ENCODE assay signal across 16 cellular contexts in the genomic region with DNA sequence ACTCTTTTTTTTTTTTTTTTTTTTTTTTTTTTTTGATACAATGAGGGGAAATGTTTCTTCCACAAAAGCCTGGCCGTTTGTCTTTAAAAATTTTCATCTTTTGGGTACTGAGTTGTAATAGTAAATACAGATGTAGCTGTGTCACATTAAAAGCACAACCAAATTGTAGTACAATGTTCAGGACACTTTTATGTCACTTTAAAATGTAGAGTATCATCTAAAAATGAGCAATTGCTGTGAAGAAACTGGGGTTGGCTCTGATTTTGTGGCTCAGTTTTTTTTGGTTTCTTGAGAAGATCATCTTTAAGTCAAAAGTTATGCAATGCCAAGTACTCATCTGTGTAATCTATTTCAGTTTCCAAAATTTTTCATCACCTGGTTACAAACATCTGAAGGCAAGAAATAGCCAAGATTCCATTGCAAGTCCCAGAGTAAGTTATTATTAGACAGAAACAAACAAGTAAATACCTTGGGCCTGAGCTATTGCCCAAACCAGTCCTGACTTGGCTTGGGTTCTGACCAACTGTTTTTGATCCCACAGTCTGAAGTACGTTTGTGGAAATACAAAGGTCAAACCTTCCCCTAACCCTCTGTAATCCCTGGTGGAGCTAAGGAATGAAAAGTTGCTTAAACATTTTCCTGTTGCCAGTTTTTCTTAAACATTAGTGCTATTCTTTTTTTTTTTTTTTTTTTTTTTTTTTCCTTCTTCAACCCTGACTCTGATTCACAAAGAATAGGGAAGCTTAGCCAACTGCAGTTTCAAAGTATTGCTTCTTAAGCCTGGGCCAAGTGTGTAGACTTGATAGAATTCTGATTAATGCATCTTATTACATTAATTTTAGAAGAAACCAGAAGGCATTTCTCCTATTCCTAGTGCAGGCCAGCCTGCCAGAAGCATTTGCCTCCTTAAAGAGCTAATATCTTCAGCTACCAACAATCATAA.
DNase-seq lines count a peak whose midpoint lies in the region; ATAC-seq and TF ChIP-seq lines count a peak whose summit lies in the region.
"Had no signal": no experiment of that assay in that cellular context is flagged by ENCODE, and none has a peak within 500 bp of the region (broad histone marks: within the 10 kb centered on the region; RNA-seq: fewer than 3 reads in every experiment).

No MANE protein-coding gene starts in this region.

- H3K36me3 ChIP-seq in body of pancreas (replicated peaks in 1 of 2; ENCODE audit: insufficient read depth in 1 of 2, low read depth in 2 of 2) (no peaks in the 10 kb centered on the region), subcutaneous abdominal adipose tissue (ENCODE audit: control insufficient read depth in 5 of 5, insufficient read depth in 5 of 5, low read length in 5 of 5) (no peaks in the 10 kb centered on the region)
- H3K36me3 ChIP-seq: cardiac muscle cell had no signal

- no peaks in the 10 kb centered on the region for H3K27me3 ChIP-seq in body of pancreas
- H3K27me3 ChIP-seq in subcutaneous abdominal adipose tissue (ENCODE audit: control insufficient read depth in 5 of 5, insufficient read depth in 4 of 5, low read length in 5 of 5), result no peaks in the 10 kb centered on the region
- H3K27me3 ChIP-seq: cardiac muscle cell had no signal

- H3K27ac ChIP-seq in body of pancreas (peak overlapping the region in 1 of 4 donors; percentile 27), subcutaneous abdominal adipose tissue (ENCODE audit: low read depth, low read length) (peak overlapping the region; percentile 85)
- H3K27ac ChIP-seq: C4-2B, cardiac muscle cell had no signal

- H3K4me3 ChIP-seq in body of pancreas, result no peak overlapping the region
- peak overlapping the region in 2 of 5 donors; percentile 37 to 40 for H3K4me3 ChIP-seq in subcutaneous abdominal adipose tissue (ENCODE audit: low read depth in 1 of 5, low read length in 5 of 5)
- H3K4me3 ChIP-seq: cardiac muscle cell had no signal

- WGBS in body of pancreas, 2 donors, result 33 to 37% methylated on average over 2 of the region's 2 CpGs

- no peaks in the 10 kb centered on the region for H3K9me3 ChIP-seq in body of pancreas
- H3K9me3 ChIP-seq in subcutaneous abdominal adipose tissue (ENCODE audit: control insufficient read depth in 5 of 5, low read length in 5 of 5), result no peaks in the 10 kb centered on the region

- peak overlapping the region in 1 of 5 donors; percentile 8 for H3K9ac ChIP-seq in subcutaneous abdominal adipose tissue (ENCODE audit: low read length in 5 of 5)

- TF ChIP-seq POLR2A in body of pancreas (IDR thresholded peaks at IDR 0.05), result no peak

- peak; percentile 83 for ATAC-seq in body of pancreas
- ATAC-seq: naive thymus-derived CD4-positive, alpha-beta T cell had no signal

- no peak for TF ChIP-seq CTCF in body of pancreas (IDR thresholded peaks at IDR 0.05)

- intact Hi-C loops in body of pancreas (cut with DNase I), result no loop called here

- H3K4me1 ChIP-seq in body of pancreas (peaks cover 18% of the 10 kb centered on the region), subcutaneous abdominal adipose tissue (ENCODE audit: control insufficient read depth in 5 of 5, insufficient read depth in 5 of 5, low read length in 5 of 5) (peaks cover 10 to 44% (median 32%) of the 10 kb centered on the region in 5 donors)

- DNase-seq in body of pancreas (peak; percentile 29 to 74 (median 60)), fibroblast of the conjunctiva (ENCODE audit: low read depth) (peak; percentile 2), midbrain (lab: John Stamatoyannopoulos, UW) (peak; percentile 7), C1 segment of cervical spinal cord (lab: John Stamatoyannopoulos, UW) (no peak), SW480 (ENCODE audit: low spot score) (no peak), SW 1271 (lab: John Stamatoyannopoulos, UW) (no peak), NCI-H2227 (lab: John Stamatoyannopoulos, UW; ENCODE audit: unreplicated experiment) (no peak)
- DNase-seq: activated naive CD4-positive, alpha-beta T cell treated with anti-CD3 and anti-CD28 coated beads for 36 hours; effector memory CD4-positive, alpha-beta T cell; naive thymus-derived CD4-positive, alpha-beta T cell; NCI-H82; stimulated activated CD4-positive, alpha-beta T cell treated with anti-CD3 and anti-CD28 coated beads, Interleukin-4, amount 100 ng/mL, for 24 hours; T-helper 1 cell had no signal

Comparison
In these comparisons a context has a peak if more than half of its experiments do, and no peak if none do; other contexts are left out.
1. DNase-seq: peak in body of pancreas (4 of 4), fibroblast of the conjunctiva (single experiment) and midbrain (single experiment); none in C1 segment of cervical spinal cord (0 of 14), SW480 (single experiment), SW 1271 (0 of 2) and NCI-H2227 (single experiment).